6 cellular contexts compared by ENCODE assay signal in genomic region chr3:192444791-192445106, GRCh38.
"Had no signal": no experiment of that assay in that cellular context is flagged by ENCODE, and none has a peak within 500 bp of the region (broad histone marks: within the 10 kb centered on the region; RNA-seq: fewer than 3 reads in every experiment).

No MANE protein-coding gene starts in this region.

- H3K36me3 Mint-ChIP-seq: activated naive CD8-positive, alpha-beta T cell treated with anti-CD3 and anti-CD28 coated beads, Interleukin-2, amount 10 ng/mL, durations not matched to agents 7 days and 5 days had no signal

- H3K36me3 ChIP-seq: heart left ventricle, thyroid gland had no signal

- H3K27ac Mint-ChIP-seq: activated CD8-positive, alpha-beta T cell treated with anti-CD3 and anti-CD28 coated beads, Interleukin-2, amount 10 ng/mL, durations not matched to agents 7 days and 5 days; activated naive CD8-positive, alpha-beta T cell treated with anti-CD3 and anti-CD28 coated beads, Interleukin-2, amount 10 ng/mL, durations not matched to agents 7 days and 5 days; nephron had no signal

- H3K4me1 ChIP-seq: thyroid gland had no signal

- H3K4me3 Mint-ChIP-seq: activated CD8-positive, alpha-beta T cell treated with anti-CD3 and anti-CD28 coated beads, Interleukin-2, amount 10 ng/mL, durations not matched to agents 7 days and 5 days; activated naive CD8-positive, alpha-beta T cell treated with anti-CD3 and anti-CD28 coated beads, Interleukin-2, amount 10 ng/mL, durations not matched to agents 7 days and 5 days; nephron had no signal

- H3K4me3 ChIP-seq: heart left ventricle, skin epidermis, thyroid gland had no signal

- H3K9me3 Mint-ChIP-seq: activated naive CD8-positive, alpha-beta T cell treated with anti-CD3 and anti-CD28 coated beads, Interleukin-2, amount 10 ng/mL, durations not matched to agents 7 days and 5 days; nephron had no signal

- H3K9me3 ChIP-seq: heart left ventricle, thyroid gland had no signal

- H3K27me3 ChIP-seq: thyroid gland had no signal

- H3K27me3 Mint-ChIP-seq: activated naive CD8-positive, alpha-beta T cell treated with anti-CD3 and anti-CD28 coated beads, Interleukin-2, amount 10 ng/mL, durations not matched to agents 7 days and 5 days had no signal

- H3K4me1 Mint-ChIP-seq: activated naive CD8-positive, alpha-beta T cell treated with anti-CD3 and anti-CD28 coated beads, Interleukin-2, amount 10 ng/mL, durations not matched to agents 7 days and 5 days had no signal

- H3K27ac ChIP-seq: skin epidermis, thyroid gland had no signal
